In the genomic region with DNA sequence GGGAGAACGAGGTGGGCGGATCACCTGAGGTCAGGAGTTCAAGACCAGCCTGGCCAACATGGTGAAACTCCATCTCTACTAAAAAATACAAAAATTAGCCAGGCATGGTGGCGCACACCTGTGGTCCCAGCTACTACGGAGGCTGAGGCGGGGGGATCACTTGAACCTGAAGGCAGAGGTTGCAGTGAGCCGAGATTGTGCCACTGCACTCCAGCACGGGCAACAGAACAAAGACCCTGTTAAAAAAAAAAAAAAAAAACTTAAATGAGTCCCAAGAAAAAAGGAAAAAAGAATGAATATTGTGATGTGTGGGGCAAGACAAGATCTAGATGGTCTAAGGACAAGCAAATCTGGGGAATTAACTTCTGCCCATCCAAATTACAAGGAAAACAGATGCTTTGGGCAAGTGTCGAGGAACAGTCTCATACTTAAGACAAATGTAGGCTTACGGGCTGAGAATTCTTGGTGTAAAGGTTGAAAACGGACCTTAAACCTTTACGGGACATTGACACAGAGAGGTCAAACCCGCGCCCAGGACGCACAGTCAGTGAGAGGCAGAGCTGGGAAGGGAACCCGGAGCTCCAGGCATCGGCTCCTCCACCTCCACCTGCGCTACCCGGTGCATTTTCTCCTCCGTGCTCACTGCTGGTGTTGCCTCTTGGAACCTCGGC, we compare ENCODE assay signal across 8 cellular contexts. TPM values are rescaled to one million over a fixed set of nuclear protein-coding genes. Genes with fewer than 3 reads are reported as not detected.
DNase-seq lines count a peak whose midpoint lies in the region; ATAC-seq and TF ChIP-seq lines count a peak whose summit lies in the region.

No MANE protein-coding gene starts in this region.

- peaks cover 21% of the 10 kb centered on the region for H3K4me1 Mint-ChIP-seq in activated naive CD8-positive, alpha-beta T cell (ENCODE audit: low read depth)
- H3K4me1 Mint-ChIP-seq in type B pancreatic cell (ENCODE audit: unreplicated experiment): peaks cover 12% of the 10 kb centered on the region

- ATAC-seq in GM18502 (IDR thresholded peaks at IDR 0.05; ENCODE audit: poor library complexity, unreplicated experiment): peak; percentile 19
- ATAC-seq in HG03025 (IDR thresholded peaks at IDR 0.05; ENCODE audit: low FRiP score, unreplicated experiment): peak; percentile 13
- peak; percentile 44 for ATAC-seq in left colon

- H3K27me3 Mint-ChIP-seq in activated naive CD8-positive, alpha-beta T cell: no peaks in the 10 kb centered on the region
- no peaks in the 10 kb centered on the region for H3K27me3 Mint-ChIP-seq in type B pancreatic cell

- H3K27ac Mint-ChIP-seq in activated naive CD8-positive, alpha-beta T cell: no peak overlapping the region
- peak overlapping the region; percentile 74 for H3K27ac Mint-ChIP-seq in type B pancreatic cell

- TF ChIP-seq CTCF in type B pancreatic cell (conservative IDR thresholded peaks at IDR 0.05): no peak

- H3K4me3 Mint-ChIP-seq in activated naive CD8-positive, alpha-beta T cell: peak overlapping the region; percentile 90
- peak overlapping the region; percentile 87 for H3K4me3 Mint-ChIP-seq in type B pancreatic cell

- no peaks in the 10 kb centered on the region for H3K9me3 Mint-ChIP-seq in activated naive CD8-positive, alpha-beta T cell (ENCODE audit: low read depth)
- no peaks in the 10 kb centered on the region for H3K9me3 Mint-ChIP-seq in type B pancreatic cell

- no peaks in the 10 kb centered on the region for H3K36me3 Mint-ChIP-seq in activated naive CD8-positive, alpha-beta T cell
- no peaks in the 10 kb centered on the region for H3K36me3 Mint-ChIP-seq in type B pancreatic cell

- intact Hi-C loops in left colon (cut with DNase I, micrococcal nuclease): no loop called here

- DNase-seq in left colon: no peak
- DNase-seq in type B pancreatic cell (ENCODE audit: extremely low spot score, unreplicated experiment): no peak
- DNase-seq in germinal center (ENCODE audit: low spot score): no peak
- DNase-seq in activated CD4-positive, CD25-positive, alpha-beta regulatory T cell treated with anti-CD3 and anti-CD28 coated beads, Interleukin-2, amount 50 U/mL, for 72 hours: no peak
- DNase-seq in SW 1271 (lab: John Stamatoyannopoulos, UW): no peak

RNA-seq across cellular contexts. Expression of a gene that starts 0.7 kb away (rescaled TPM):
- 10 to 100 TPM; 11.6 to 14.0 TPM for total RNA-seq in left colon
- 11.5 and 15.0 TPM in 2 replicates for total RNA-seq in type B pancreatic cell (ENCODE audit: low replicate concordance)

RNA-seq across cellular contexts. Expression of a gene that starts 9.9 kb away (rescaled TPM):
- total RNA-seq in left colon (10 to 100 TPM in 1 of 2 donors, 1 to 10 TPM in 1; 10.0 to 11.2 TPM), type B pancreatic cell (ENCODE audit: low replicate concordance) (13.0 and 17.4 TPM in 2 replicates)

RNA-seq across cellular contexts. Expression of a gene that starts 14.8 kb away (rescaled TPM):
- total RNA-seq in left colon (1 to 10 TPM; 4.7 to 5.1 TPM), type B pancreatic cell (ENCODE audit: low replicate concordance) (9.3 and 12.7 TPM in 2 replicates)

RNA-seq across cellular contexts. Expression of a gene that starts 26.3 kb away (rescaled TPM):
- total RNA-seq in left colon (1 to 10 TPM; 3.0 to 4.6 TPM), type B pancreatic cell (ENCODE audit: low replicate concordance) (2.5 and 6.0 TPM in 2 replicates)

RNA-seq across cellular contexts. Expression of a gene that starts 45.6 kb away (rescaled TPM):
- total RNA-seq in left colon (1 to 10 TPM; 2.8 to 4.6 TPM), type B pancreatic cell (ENCODE audit: low replicate concordance) (5.7 and 9.3 TPM in 2 replicates)
